Comparison of ENCODE assay signal across 21 cellular contexts in genomic region chr9:21535396-21535795, GRCh38. TPM values are rescaled to one million over a fixed set of nuclear protein-coding genes. Genes with fewer than 3 reads are reported as not detected.
DNase-seq lines count a peak whose midpoint lies in the region; ATAC-seq, FAIRE-seq and TF ChIP-seq lines count a peak whose summit lies in the region.
"Had no signal": no experiment of that assay in that cellular context is flagged by ENCODE, and none has a peak within 500 bp of the region (broad histone marks: within the 10 kb centered on the region; RNA-seq: fewer than 3 reads in every experiment).

No MANE protein-coding gene starts in this region.

- H3K27me3 ChIP-seq in HCT116 (ENCODE audit: insufficient read depth, low read length), result no peaks in the 10 kb centered on the region
- no peaks in the 10 kb centered on the region for H3K27me3 ChIP-seq in RWPE2 (ENCODE audit: insufficient read depth, poor library complexity, severe bottlenecking)
- no peaks in the 10 kb centered on the region for H3K27me3 ChIP-seq in keratinocyte (ENCODE audit: control insufficient read depth, extremely low read depth, insufficient read depth, low read length)
- no peaks in the 10 kb centered on the region for H3K27me3 ChIP-seq in upper lobe of left lung
- H3K27me3 ChIP-seq: BE2C had no signal

- H3K36me3 ChIP-seq in HCT116 (ENCODE audit: control insufficient read depth in 1 of 2, insufficient read depth in 2 of 2, low read length in 2 of 2) (peaks cover 45 to 58% of the 10 kb centered on the region in 2 experiments), RWPE2 (ENCODE audit: low read depth) (peaks cover 73% of the 10 kb centered on the region), keratinocyte (ENCODE audit: control insufficient read depth in 2 of 2, extremely low read depth in 1 of 2, insufficient read depth in 2 of 2, low read length in 2 of 2) (peaks cover 23 to 35% of the 10 kb centered on the region in 2 experiments), upper lobe of left lung (no peaks in the 10 kb centered on the region)
- H3K36me3 ChIP-seq: BE2C, HAP-1 had no signal

- H4K20me1 ChIP-seq in HCT116 (ENCODE audit: insufficient read depth) (peaks cover 59% of the 10 kb centered on the region), keratinocyte (ENCODE audit: control insufficient read depth, extremely low read depth, insufficient read depth, low read length) (peaks cover 36% of the 10 kb centered on the region)

- TF ChIP-seq CTCF in A549 (IDR thresholded peaks at IDR 0.05) (no peak), HCT116 (IDR thresholded peaks at IDR 0.05 in 2 of 3, conservative IDR thresholded peaks at IDR 0.05 in 1 of 3; ENCODE audit: borderline replicate concordance in 1 of 3, insufficient read depth in 1 of 3, low read depth in 2 of 3, low read length in 2 of 3) (no peak), RWPE2 (IDR thresholded peaks at IDR 0.05; ENCODE audit: poor library complexity, severe bottlenecking) (no peak), keratinocyte (optimal IDR thresholded peaks at IDR 0.05 in 1 of 3, IDR thresholded peaks at IDR 0.05 in 1 of 3, conservative IDR thresholded peaks at IDR 0.05 in 1 of 3; ENCODE audit: extremely low read depth in 1 of 3, insufficient read depth in 2 of 3, low read length in 3 of 3) (no peak), upper lobe of left lung (IDR thresholded peaks at IDR 0.05) (no peak)

- H3K9me3 ChIP-seq in A549 (peaks cover 1% of the 10 kb centered on the region; the same call in 2 of the 3 replicates), HCT116 (ENCODE audit: control insufficient read depth in 1 of 2, insufficient read depth in 1 of 2, low read depth in 1 of 2, low read length in 2 of 2) (no peaks in the 10 kb centered on the region), RWPE2 (ENCODE audit: severe bottlenecking) (no peaks in the 10 kb centered on the region), keratinocyte (ENCODE audit: control insufficient read depth, low read depth, low read length) (no peaks in the 10 kb centered on the region), upper lobe of left lung (no peaks in the 10 kb centered on the region)
- H3K9me3 ChIP-seq: BE2C, HAP-1 had no signal

- H3K4me3 ChIP-seq in A549 (no peak overlapping the region), HCT116 (replicated peaks in 1 of 2; ENCODE audit: low read depth in 1 of 2, low read length in 2 of 2) (no peak overlapping the region), RWPE2 (ENCODE audit: severe bottlenecking) (no peak overlapping the region), keratinocyte (ENCODE audit: control insufficient read depth in 2 of 3, extremely low read depth in 1 of 3, insufficient read depth in 2 of 3, low read depth in 1 of 3, low read length in 3 of 3) (no peak overlapping the region), upper lobe of left lung (no peak overlapping the region)
- H3K4me3 ChIP-seq: HAP-1 had no signal

- dilution Hi-C loops in keratinocyte (cut with MboI; ENCODE audit: extremely low pct_ligation_motif_present, low sequenced_read_pairs), result no loop called here

- CTCF ChIA-PET in A549 (lab: Yijun Ruan, JAX), result no interaction called here
- CTCF ChIA-PET in HCT116 (lab: Charles Lee), result no interaction called here

- no peak for FAIRE-seq in A549 (lab: Jason Lieb, UNC)
- no peak for FAIRE-seq in keratinocyte (lab: Jason Lieb, UNC)
- FAIRE-seq: D721Med, G401.6, GM12891, GM19239 had no signal

- TF ChIP-seq POLR2A in A549 (IDR thresholded peaks at IDR 0.05; ENCODE audit: low read length) (no peak), HCT116 (IDR thresholded peaks at IDR 0.05; ENCODE audit: borderline replicate concordance, extremely low read depth, insufficient read depth, insufficient read length) (no peak), upper lobe of left lung (IDR thresholded peaks at IDR 0.05) (no peak)

- WGBS in A549 (ENCODE audit: missing lambda C conversion rate), result 58% methylated on average over 2 of the region's 2 CpGs
- WGBS in upper lobe of left lung, 2 donors, result 84 to 87% methylated on average over 2 of the region's 2 CpGs

- ATAC-seq in A549, result peak; percentile 34 to 64; a peak in 4 of 6 replicates
- peak; percentile 16 for ATAC-seq in HCT116
- peak; percentile 42; the same call in 2 of the 3 replicates for ATAC-seq in RWPE2 (ENCODE audit: low read depth)
- no peak for ATAC-seq in upper lobe of left lung (ENCODE audit: low FRiP score in 2 of 2)
- no peak for ATAC-seq in HG02840 (IDR thresholded peaks at IDR 0.05; ENCODE audit: low FRiP score, unreplicated experiment)

- H3K4me1 ChIP-seq in A549 (peaks cover 37% of the 10 kb centered on the region), HCT116 (ENCODE audit: control insufficient read depth in 1 of 2, insufficient read depth in 2 of 2, low read length in 2 of 2) (peaks cover 38 to 54% of the 10 kb centered on the region in 2 experiments), RWPE2 (ENCODE audit: insufficient read depth, poor library complexity, severe bottlenecking) (peaks cover 4% of the 10 kb centered on the region), keratinocyte (ENCODE audit: control insufficient read depth, extremely low read depth, insufficient read depth, low read length) (peaks cover 5% of the 10 kb centered on the region), upper lobe of left lung (no peaks in the 10 kb centered on the region)
- H3K4me1 ChIP-seq: BE2C, HAP-1 had no signal

- H2AFZ ChIP-seq in HCT116 (ENCODE audit: low read depth, low read length, poor library complexity, severe bottlenecking) (no peak overlapping the region), keratinocyte (ENCODE audit: control insufficient read depth, low read length) (no peak overlapping the region)

- DNase-seq in A549 (ENCODE audit: low read depth in 1 of 2, low spot score in 1 of 2), result no peak
- no peak for DNase-seq in HCT116 (ENCODE audit: low read depth, low spot score)
- no peak for DNase-seq in RWPE2 (ENCODE audit: low spot score)
- no peak for DNase-seq in keratinocyte (ENCODE audit: low read depth, low spot score)
- DNase-seq in upper lobe of left lung, result no peak
- DNase-seq in hypothalamus (lab: John Stamatoyannopoulos, UW), result no peak
- DNase-seq: ACHN; BE2C; C1 segment of cervical spinal cord; CD4-positive, CD25-positive, alpha-beta regulatory T cell; CD8-positive, alpha-beta memory T cell; COR-L47 had no signal

- BruUV-seq in HCT116 (replicated peaks; lab: Mats Ljungman, UMichigan), result no TSS peak

- TF ChIP-seq RAD21 in A549 (conservative IDR thresholded peaks at IDR 0.05 in 1 of 2, IDR thresholded peaks at IDR 0.05 in 1 of 2) (no peak), HCT116 (IDR thresholded peaks at IDR 0.05; ENCODE audit: low read depth) (no peak)

- H3K9me1 ChIP-seq in keratinocyte (ENCODE audit: control insufficient read depth, extremely low read depth, insufficient read depth, low read length), result peaks cover 4% of the 10 kb centered on the region

- H3K9me2 ChIP-seq in HCT116 (ENCODE audit: insufficient read depth), result no peaks in the 10 kb centered on the region

- RAD21 ChIA-PET in HCT116 (lab: Charles Lee; ENCODE audit: low non-redundant PET in 1 of 2, low total read pairs in 2 of 2, uncharacterized antibody in 2 of 2, unreplicated experiment in 2 of 2), result no interaction called here

- H3K9ac ChIP-seq in HCT116 (ENCODE audit: low read length), result no peak overlapping the region
- H3K9ac ChIP-seq in keratinocyte (ENCODE audit: control insufficient read depth, extremely low read depth, insufficient read depth, low read length), result no peak overlapping the region
- H3K9ac ChIP-seq: KMS-11 had no signal

- H3K79me2 ChIP-seq in HCT116 (ENCODE audit: insufficient read depth, low read length) (peaks cover 76% of the 10 kb centered on the region), keratinocyte (ENCODE audit: control insufficient read depth, insufficient read depth, low read length) (peaks cover 67% of the 10 kb centered on the region)

- intact Hi-C loops in HCT116 (cut with micrococcal nuclease), result no loop called here

- H3K27ac ChIP-seq in A549, result no peak overlapping the region
- H3K27ac ChIP-seq in HCT116 (ENCODE audit: low read depth, low read length), result peak overlapping the region; percentile 41
- no peak overlapping the region for H3K27ac ChIP-seq in RWPE2 (ENCODE audit: poor library complexity, severe bottlenecking)
- peak overlapping the region; percentile 4 for H3K27ac ChIP-seq in keratinocyte (ENCODE audit: control insufficient read depth, insufficient read depth, low read length)
- no peak overlapping the region for H3K27ac ChIP-seq in upper lobe of left lung
- H3K27ac ChIP-seq: 22Rv1, KMS-11 had no signal

- TF ChIP-seq EP300 in A549 (IDR thresholded peaks at IDR 0.05) (no peak), upper lobe of left lung (IDR thresholded peaks at IDR 0.05) (no peak)

- no peak overlapping the region for H3K4me2 ChIP-seq in A549
- H3K4me2 ChIP-seq in HCT116 (ENCODE audit: low read length), result no peak overlapping the region; the same call in 1 of the 2 replicates
- peak overlapping the region; percentile 27 for H3K4me2 ChIP-seq in keratinocyte (ENCODE audit: control insufficient read depth, extremely low read depth, insufficient read depth, low read depth, low read length)
- H3K4me2 ChIP-seq: KMS-11 had no signal

- POLR2A ChIA-PET in A549 (lab: Yijun Ruan, JAX), result no interaction called here
- POLR2A ChIA-PET in HCT116 (lab: Charles Lee), result no interaction called here

TF ChIP-seq in A549, 52 proteins besides CTCF, POLR2A, EP300 and RAD21 (continues in another document):
- TF ChIP-seq HES2 (IDR thresholded peaks at IDR 0.05), result no peak

TF ChIP-seq in HCT116, 20 proteins besides CTCF, POLR2A, EP300 and RAD21 (continues in another document):
- TF ChIP-seq EZH2phosphoT487 (IDR thresholded peaks at IDR 0.05; ENCODE audit: borderline replicate concordance), result no peak
- TF ChIP-seq SRF (IDR thresholded peaks at IDR 0.05; ENCODE audit: low read depth), result 0 out of 2 replicates have a peak, but pooled peaks have one; percentile 32
- no peak for TF ChIP-seq CBX3 (IDR thresholded peaks at IDR 0.05; ENCODE audit: low read depth)

RNA-seq across cellular contexts. Expression of gene IFNE, which starts 53.3 kb away (rescaled TPM):
- polyA plus RNA-seq in A549 (2011; rRNA removed) (3.1 and 4.3 TPM in 2 replicates), A549 (2017; fragmentation: RNase III; extraction: RNeasy Plus Mini Kit Qiagen cat#74134 plus additional on column Dnase treatment) (2.3 to 2.5 TPM (median 2.4 TPM) in 3 replicates), keratinocyte (0.51 to 3.9 TPM (median 2.6 TPM) in 3 replicates)
- 0.13 and 0.20 TPM in 2 replicates for polyA plus RNA-seq in A549 (2012; cell fraction: cytosol; rRNA removed)
- 1.3 and 1.8 TPM in 2 replicates for polyA plus RNA-seq in A549 (2012; cell fraction: nucleus; rRNA removed)
- 1.4 and 2.9 TPM in 2 replicates for polyA minus RNA-seq in A549 (2011; rRNA and poly(A)+ RNA removed)
- total RNA-seq in HCT116 (2021; ENCODE audit: unreplicated experiment) (0.96 TPM), upper lobe of left lung (not detected)
- 0.16 TPM in 1 of 2 replicates, not detected in the other for polyA plus RNA-seq in HCT116 (2012)
- 4.2 TPM for polyA plus RNA-seq in keratinocyte (2011; ENCODE audit: low read depth)
- 0.08 and 0.24 TPM in 2 replicates for polyA plus RNA-seq in keratinocyte (2011; cell fraction: cytosol; rRNA removed)
- 16.1 and 17.8 TPM in 2 replicates for polyA plus RNA-seq in keratinocyte (2011; cell fraction: nucleus; rRNA removed)
- 0.60 and 3.0 TPM in 2 replicates for polyA plus RNA-seq in keratinocyte (2012; ENCODE audit: low replicate concordance)
- 0.36 to 9.0 TPM (median 2.8 TPM) in 3 replicates for polyA minus RNA-seq in keratinocyte
- polyA minus RNA-seq in keratinocyte (2011; cell fraction: cytosol; rRNA and poly(A)+ RNA removed), result not detected
- polyA minus RNA-seq in keratinocyte (2011; cell fraction: nucleus; rRNA and poly(A)+ RNA removed), result 8.4 and 23.0 TPM in 2 replicates
- total RNA-seq: CD4-positive, CD25-positive, alpha-beta regulatory T cell; H4 had no signal
- polyA plus RNA-seq: CD4-positive, CD25-positive, alpha-beta regulatory T cell; CD8-positive, alpha-beta memory T cell had no signal

Comparison
In these comparisons a context has a peak if more than half of its experiments do, and no peak if none do; other contexts are left out.
1. ATAC-seq: peak in A549 (2 of 2), HCT116 (single experiment) and RWPE2 (single experiment); none in upper lobe of left lung (0 of 2) and HG02840 (single experiment).
2. H3K27ac ChIP-seq: peak in HCT116 (single experiment) and keratinocyte (single experiment); none in A549 (0 of 2), RWPE2 (single experiment) and upper lobe of left lung (0 of 4).